ENCODE assay signal across 11 cellular contexts in genomic region chr2:48112911-48113687, GRCh38.
DNase-seq lines count a peak whose midpoint lies in the region; ATAC-seq and TF ChIP-seq lines count a peak whose summit lies in the region.
"Had no signal": no experiment of that assay in that cellular context is flagged by ENCODE, and none has a peak within 500 bp of the region (broad histone marks: within the 10 kb centered on the region; RNA-seq: fewer than 3 reads in every experiment).

No MANE protein-coding gene starts in this region.

- no peaks in the 10 kb centered on the region for H3K9me3 ChIP-seq in naive thymus-derived CD4-positive, alpha-beta T cell (ENCODE audit: control insufficient read depth in 2 of 3, low read length in 3 of 3)
- H3K9me3 ChIP-seq in psoas muscle: no peaks in the 10 kb centered on the region

- H3K4me3 ChIP-seq in naive thymus-derived CD4-positive, alpha-beta T cell (ENCODE audit: low read length): no peak overlapping the region
- H3K4me3 ChIP-seq in psoas muscle: no peak overlapping the region

- H3K4me1 ChIP-seq in naive thymus-derived CD4-positive, alpha-beta T cell (ENCODE audit: control insufficient read depth in 2 of 2, insufficient read depth in 2 of 2, low read length in 2 of 2): peaks cover 0 to 3% of the 10 kb centered on the region in 2 donors
- peaks cover 4% of the 10 kb centered on the region for H3K4me1 ChIP-seq in psoas muscle

- POLR2A ChIA-PET in naive thymus-derived CD4-positive, alpha-beta T cell (lab: Charles Lee): interaction anchor here (1.0 kb wide), 1 partner anchor 306 kb away, joined by 3 read pairs; no protein-coding TSS in a partner anchor

- H3K9me3 Mint-ChIP-seq in brain: no peaks in the 10 kb centered on the region
- no peaks in the 10 kb centered on the region for H3K9me3 Mint-ChIP-seq in naive thymus-derived CD4-positive, alpha-beta T cell

- H3K4me1 Mint-ChIP-seq in brain: peaks cover 34% of the 10 kb centered on the region
- H3K4me1 Mint-ChIP-seq in naive thymus-derived CD4-positive, alpha-beta T cell: peaks cover 4 to 29% (median 16%) of the 10 kb centered on the region in 7 donors

- TF ChIP-seq CTCF in brain (conservative IDR thresholded peaks at IDR 0.05) (no peak), psoas muscle (IDR thresholded peaks at IDR 0.05) (no peak)

- peak overlapping the region; percentile 53 to 86 (median 75) for H3K27ac Mint-ChIP-seq in brain
- H3K27ac Mint-ChIP-seq in naive thymus-derived CD4-positive, alpha-beta T cell: peak overlapping the region in 8 of 9 donors; percentile 21 to 82 (median 61)

- no peaks in the 10 kb centered on the region for H3K36me3 ChIP-seq in naive thymus-derived CD4-positive, alpha-beta T cell (ENCODE audit: control insufficient read depth in 2 of 3, insufficient read depth in 3 of 3, low read length in 3 of 3)
- no peaks in the 10 kb centered on the region for H3K36me3 ChIP-seq in psoas muscle (ENCODE audit: insufficient read depth in 1 of 2, low read depth in 1 of 2)

- DNase-seq in CD1c-positive myeloid dendritic cell (ENCODE audit: extremely low spot score) (peak; percentile 14), NCI-H226 (peak; percentile 57), psoas muscle (no peak), ecto neural progenitor cell (ENCODE audit: low spot score) (no peak)
- no peak for DNase-seq in naive thymus-derived CD4-positive, alpha-beta T cell
- DNase-seq in stimulated activated CD4-positive, alpha-beta T cell treated with anti-CD3 and anti-CD28 coated beads, Interleukin-15, amount 100 ng/mL, for 24 hours: no peak
- DNase-seq: activated effector memory CD4-positive, alpha-beta T cell treated with anti-CD3 and anti-CD28 coated beads, Interleukin-2, amount 50 U/mL, for 16 hours; DMS53; NCI-H2227 treated with DMSO at 0.1 percent for 48 hours had no signal

- no peaks in the 10 kb centered on the region for H3K27me3 ChIP-seq in naive thymus-derived CD4-positive, alpha-beta T cell (ENCODE audit: control insufficient read depth in 2 of 2, insufficient read depth in 2 of 2, low read length in 2 of 2)
- H3K27me3 ChIP-seq in psoas muscle (ENCODE audit: insufficient read depth in 3 of 3, low read length in 2 of 3): no peaks in the 10 kb centered on the region

- 92 to 93% (median 92%) methylated on average over 5 of the region's 5 CpGs for WGBS in psoas muscle, 3 donors

- H3K27ac ChIP-seq in naive thymus-derived CD4-positive, alpha-beta T cell (ENCODE audit: low read depth, low read length): no peak overlapping the region
- H3K27ac ChIP-seq in psoas muscle: no peak overlapping the region

- H3K27me3 Mint-ChIP-seq in brain: peaks cover 3% of the 10 kb centered on the region
- H3K27me3 Mint-ChIP-seq in naive thymus-derived CD4-positive, alpha-beta T cell: no peaks in the 10 kb centered on the region

- H3K36me3 Mint-ChIP-seq in brain: no peaks in the 10 kb centered on the region
- no peaks in the 10 kb centered on the region for H3K36me3 Mint-ChIP-seq in naive thymus-derived CD4-positive, alpha-beta T cell

- peak overlapping the region; percentile 24 to 84 (median 55) for H3K4me3 Mint-ChIP-seq in brain
- peak overlapping the region in 9 of 10 donors; percentile 8 to 91 (median 32) for H3K4me3 Mint-ChIP-seq in naive thymus-derived CD4-positive, alpha-beta T cell

- CTCF ChIA-PET in naive thymus-derived CD4-positive, alpha-beta T cell (lab: Charles Lee): interaction anchor here (0.6 to 1.4 kb wide), 6 partner anchors 8 to 1582 kb away, joined by 3 to 8 read pairs (median 3); no protein-coding TSS in a partner anchor

- intact Hi-C loops in naive thymus-derived CD4-positive, alpha-beta T cell (cut with micrococcal nuclease): no loop called here
- intact Hi-C loops in psoas muscle (cut with DNase I): no loop called here

- ATAC-seq in naive thymus-derived CD4-positive, alpha-beta T cell: peak; percentile 46
- ATAC-seq in psoas muscle (no peak), HG03139 (IDR thresholded peaks at IDR 0.05; ENCODE audit: unreplicated experiment) (no peak)

Comparison
In these comparisons a context has a peak if more than half of its experiments do, and no peak if none do; other contexts are left out.
1. DNase-seq: peak in CD1c-positive myeloid dendritic cell (single experiment) and NCI-H226 (single experiment); none in naive thymus-derived CD4-positive, alpha-beta T cell (0 of 9), psoas muscle (0 of 2), stimulated activated CD4-positive, alpha-beta T cell treated with anti-CD3 and anti-CD28 coated beads, Interleukin-15, amount 100 ng/mL, for 24 hours (single experiment) and ecto neural progenitor cell (single experiment).